In genomic region chr21:41707231-41707988, GRCh38 we compare ENCODE assay signal across 8 cellular contexts. TPM values are rescaled to one million over a fixed set of nuclear protein-coding genes. Genes with fewer than 3 reads are reported as not detected.
A peak's percentile ranks its signal among the peaks of the same experiment; 100 is the strongest.
DNase-seq lines count a peak whose midpoint lies in the region; ATAC-seq and TF ChIP-seq lines count a peak whose summit lies in the region.
"Had no signal": no experiment of that assay in that cellular context is flagged by ENCODE, and none has a peak within 500 bp of the region (broad histone marks: within the 10 kb centered on the region; RNA-seq: fewer than 3 reads in every experiment).

No MANE protein-coding gene starts in this region.

- no peaks in the 10 kb centered on the region for H3K36me3 ChIP-seq in DND-41 (ENCODE audit: insufficient read depth, low read length)
- no peaks in the 10 kb centered on the region for H3K36me3 ChIP-seq in prostate gland

- peaks cover 17% of the 10 kb centered on the region for H3K4me1 ChIP-seq in DND-41 (ENCODE audit: insufficient read depth, low read length)
- H3K4me1 ChIP-seq in prostate gland (replicated peaks): peaks cover 13% of the 10 kb centered on the region

- peak overlapping the region; percentile 19 for H3K9ac ChIP-seq in DND-41 (ENCODE audit: low read depth, low read length)

- TF ChIP-seq CTCF in DND-41 (IDR thresholded peaks at IDR 0.05; ENCODE audit: borderline replicate concordance, extremely low read depth, low read length, poor library complexity, severe bottlenecking): no peak
- TF ChIP-seq CTCF in epithelial cell of esophagus (IDR thresholded peaks at IDR 0.05; ENCODE audit: insufficient read depth, low read depth, low read length, missing control alignments): no peak
- TF ChIP-seq CTCF in prostate gland (IDR thresholded peaks at IDR 0.05): no peak

- 33% methylated on average over 6 of the region's 6 CpGs for whole genome bisulfite sequencing in prostate gland

- H2AFZ ChIP-seq in DND-41 (ENCODE audit: low read depth, low read length): peak overlapping the region; percentile 46

- H3K79me2 ChIP-seq in DND-41 (ENCODE audit: insufficient read depth, low read length): no peaks in the 10 kb centered on the region

- intact Hi-C loops in prostate gland (cut with DNase I): no loop called here

- H3K9me3 ChIP-seq in DND-41 (ENCODE audit: insufficient read depth, low read length, severe bottlenecking) (no peaks in the 10 kb centered on the region), prostate gland (no peaks in the 10 kb centered on the region)

- no peak for TF ChIP-seq POLR2A in prostate gland (IDR thresholded peaks at IDR 0.05)

- ATAC-seq in DND-41 (ENCODE audit: insufficient read depth, low read depth) (peak; percentile 87), GM18907 (IDR thresholded peaks at IDR 0.05; ENCODE audit: unreplicated experiment) (no peak)

- no peaks in the 10 kb centered on the region for H3K27me3 ChIP-seq in DND-41 (ENCODE audit: insufficient read depth, low read length, poor library complexity)
- H3K27me3 ChIP-seq in prostate gland (replicated peaks; ENCODE audit: insufficient read depth): no peaks in the 10 kb centered on the region

- no peak overlapping the region for H3K4me3 ChIP-seq in DND-41 (ENCODE audit: low read depth in 1 of 2, low read length in 2 of 2)
- no peak overlapping the region for H3K4me3 ChIP-seq in epithelial cell of esophagus (ENCODE audit: low read length)
- no peak overlapping the region for H3K4me3 ChIP-seq in prostate gland

- H3K4me2 ChIP-seq in DND-41 (ENCODE audit: insufficient read depth, low read length): no peak overlapping the region; the same call in 1 of the 2 replicates

- H4K20me1 ChIP-seq in DND-41 (ENCODE audit: insufficient read depth, low read length): no peaks in the 10 kb centered on the region

- H3K27ac ChIP-seq in DND-41 (ENCODE audit: low read length) (peak overlapping the region; percentile 75), prostate gland (peak overlapping the region; percentile 45 to 68)

- peak; percentile 19 for DNase-seq in DND-41
- DNase-seq in NCI-H69 (lab: John Stamatoyannopoulos, UW): peak; percentile 62
- DNase-seq in epithelial cell of esophagus (ENCODE audit: low read depth): peak; percentile 75
- DNase-seq in prostate gland (ENCODE audit: low spot score): peak; percentile 64
- no peak for DNase-seq in stimulated activated CD4-positive, alpha-beta T cell treated with anti-CD3 and anti-CD28 coated beads, Interleukin-15, amount 100 ng/mL, for 24 hours
- DNase-seq in NCI-H1694 treated with DMSO at 0.1 percent for 48 hours (lab: John Stamatoyannopoulos, UW): no peak
- DNase-seq: activated CD8-positive, alpha-beta memory T cell treated with anti-CD3 and anti-CD28 coated beads, Interleukin-2, amount 10 ng/mL, durations not matched to agents 7 days and 5 days had no signal

RNA-seq across cellular contexts. Expression of gene RIPK4, which starts 59.4 kb away (rescaled TPM):
- total RNA-seq in prostate gland: 10 to 100 TPM; 26.9 to 52.6 TPM
- total RNA-seq: activated CD8-positive, alpha-beta memory T cell treated with anti-CD3 and anti-CD28 coated beads, Interleukin-2, amount 10 ng/mL, durations not matched to agents 7 days and 5 days had no signal

Comparison
In these comparisons a context has a peak if more than half of its experiments do, and no peak if none do; other contexts are left out.
1. DNase-seq: peak in DND-41 (single experiment), NCI-H69 (single experiment), epithelial cell of esophagus (single experiment) and prostate gland (single experiment); none in stimulated activated CD4-positive, alpha-beta T cell treated with anti-CD3 and anti-CD28 coated beads, Interleukin-15, amount 100 ng/mL, for 24 hours (single experiment) and NCI-H1694 treated with DMSO at 0.1 percent for 48 hours (single experiment).